ENCODE assay signal across 19 cellular contexts in genomic region chr12:105659355-105660075, GRCh38.
A peak's percentile ranks its signal among the peaks of the same experiment; 100 is the strongest.
DNase-seq lines count a peak whose midpoint lies in the region; ATAC-seq, FAIRE-seq and TF ChIP-seq lines count a peak whose summit lies in the region.
"Had no signal": no experiment of that assay in that cellular context is flagged by ENCODE, and none has a peak within 500 bp of the region (broad histone marks: within the 10 kb centered on the region; RNA-seq: fewer than 3 reads in every experiment).

No MANE protein-coding gene starts in this region.

- no peak overlapping the region for H3K4me3 ChIP-seq in bronchial epithelial cell (ENCODE audit: low read depth, low read length)
- H3K4me3 ChIP-seq in kidney epithelial cell (ENCODE audit: low read depth, low read length): no peak overlapping the region
- no peak overlapping the region for H3K4me3 ChIP-seq in skin epidermis
- H3K4me3 ChIP-seq: GM23248 had no signal

- H3K27me3 Mint-ChIP-seq in activated CD4-positive, alpha-beta T cell treated with anti-CD3 and anti-CD28 coated beads, Interleukin-2, amount 10 ng/mL, durations not matched to agents 7 days and 5 days: no peaks in the 10 kb centered on the region

- no peaks in the 10 kb centered on the region for H3K9me3 Mint-ChIP-seq in activated CD4-positive, alpha-beta T cell treated with anti-CD3 and anti-CD28 coated beads, Interleukin-2, amount 10 ng/mL, durations not matched to agents 7 days and 5 days
- H3K9me3 Mint-ChIP-seq: brain had no signal

- H3K4me3 Mint-ChIP-seq in activated CD4-positive, alpha-beta T cell treated with anti-CD3 and anti-CD28 coated beads, Interleukin-2, amount 10 ng/mL, durations not matched to agents 7 days and 5 days: no peak overlapping the region
- H3K4me3 Mint-ChIP-seq: brain had no signal

- H3K27ac Mint-ChIP-seq in activated CD4-positive, alpha-beta T cell treated with anti-CD3 and anti-CD28 coated beads, Interleukin-2, amount 10 ng/mL, durations not matched to agents 7 days and 5 days: no peak overlapping the region

- no peaks in the 10 kb centered on the region for H3K4me1 Mint-ChIP-seq in activated CD4-positive, alpha-beta T cell treated with anti-CD3 and anti-CD28 coated beads, Interleukin-2, amount 10 ng/mL, durations not matched to agents 7 days and 5 days

- no peak for FAIRE-seq in bronchial epithelial cell (lab: Jason Lieb, UNC)
- FAIRE-seq: endometrium had no signal

- CTCF ChIA-PET in activated CD4-positive, alpha-beta T cell treated with anti-CD3 and anti-CD28 coated beads, Interleukin-2, amount 10 ng/mL, durations not matched to agents 7 days and 5 days (lab: Charles Lee): no interaction called here

- no peak for TF ChIP-seq CTCF in bronchial epithelial cell (IDR thresholded peaks at IDR 0.05; ENCODE audit: insufficient read depth, low read length, severe bottlenecking)
- no peak for TF ChIP-seq CTCF in kidney epithelial cell (IDR thresholded peaks at IDR 0.05; ENCODE audit: insufficient read depth, low read length, poor library complexity, severe bottlenecking)

- peak; percentile 60 for DNase-seq in NCI-H2196 (lab: John Stamatoyannopoulos, UW; ENCODE audit: unreplicated experiment)
- DNase-seq in bronchial epithelial cell (ENCODE audit: low read depth): peak; percentile 90
- peak; percentile 14 for DNase-seq in kidney epithelial cell (ENCODE audit: low read depth)
- no peak for DNase-seq in activated CD4-positive, alpha-beta T cell treated with anti-CD3 and anti-CD28 coated beads, Interleukin-2, amount 10 ng/mL, durations not matched to agents 7 days and 5 days
- DNase-seq in cerebellar nuclear complex (lab: John Stamatoyannopoulos, UW): no peak
- DNase-seq in NCI-H345 treated with DMSO at 0.1 percent for 48 hours (lab: John Stamatoyannopoulos, UW; ENCODE audit: unreplicated experiment): no peak
- DNase-seq: activated gamma-delta T cell treated with Interleukin-2 at 50 U/mL for 16 hours; DND-41; GM23248; hippocampal formation; NCI-H187; occipital lobe; stimulated activated CD8-positive, alpha-beta memory T cell treated with anti-CD3 and anti-CD28 coated beads, Interleukin-4, amount 100 ng/mL, for 48 hours had no signal

- POLR2A ChIA-PET in activated CD4-positive, alpha-beta T cell treated with anti-CD3 and anti-CD28 coated beads, Interleukin-2, amount 10 ng/mL, durations not matched to agents 7 days and 5 days (lab: Charles Lee): no interaction called here

- H3K27ac ChIP-seq in skin epidermis: peak overlapping the region in 15 of 21 experiments; percentile 2 to 90 (median 70)
- H3K27ac ChIP-seq: GM23248, HL-60 had no signal

- H3K27me3 ChIP-seq in bronchial epithelial cell (ENCODE audit: control insufficient read depth, insufficient read depth, low read length) (no peaks in the 10 kb centered on the region), kidney epithelial cell (ENCODE audit: control insufficient read depth, insufficient read depth, low read length) (no peaks in the 10 kb centered on the region)

- no peak for ATAC-seq in HG03521 (IDR thresholded peaks at IDR 0.05; ENCODE audit: unreplicated experiment)
- ATAC-seq: SK-N-SH treated with all-trans-retinoic acid at 6 μM for 48 hours had no signal

- H3K36me3 ChIP-seq in bronchial epithelial cell (ENCODE audit: control insufficient read depth, insufficient read depth, low read length) (no peaks in the 10 kb centered on the region), kidney epithelial cell (ENCODE audit: control insufficient read depth, insufficient read depth, low read length) (no peaks in the 10 kb centered on the region)

- no peaks in the 10 kb centered on the region for H3K36me3 Mint-ChIP-seq in activated CD4-positive, alpha-beta T cell treated with anti-CD3 and anti-CD28 coated beads, Interleukin-2, amount 10 ng/mL, durations not matched to agents 7 days and 5 days (ENCODE audit: low read depth)
- H3K36me3 Mint-ChIP-seq: brain had no signal

Comparison
In these comparisons a context has a peak if more than half of its experiments do, and no peak if none do; other contexts are left out.
1. DNase-seq: peak in NCI-H2196 (single experiment), bronchial epithelial cell (single experiment) and kidney epithelial cell (single experiment); none in activated CD4-positive, alpha-beta T cell treated with anti-CD3 and anti-CD28 coated beads, Interleukin-2, amount 10 ng/mL, durations not matched to agents 7 days and 5 days (single experiment), cerebellar nuclear complex (0 of 2) and NCI-H345 treated with DMSO at 0.1 percent for 48 hours (single experiment).